In the genomic region with DNA sequence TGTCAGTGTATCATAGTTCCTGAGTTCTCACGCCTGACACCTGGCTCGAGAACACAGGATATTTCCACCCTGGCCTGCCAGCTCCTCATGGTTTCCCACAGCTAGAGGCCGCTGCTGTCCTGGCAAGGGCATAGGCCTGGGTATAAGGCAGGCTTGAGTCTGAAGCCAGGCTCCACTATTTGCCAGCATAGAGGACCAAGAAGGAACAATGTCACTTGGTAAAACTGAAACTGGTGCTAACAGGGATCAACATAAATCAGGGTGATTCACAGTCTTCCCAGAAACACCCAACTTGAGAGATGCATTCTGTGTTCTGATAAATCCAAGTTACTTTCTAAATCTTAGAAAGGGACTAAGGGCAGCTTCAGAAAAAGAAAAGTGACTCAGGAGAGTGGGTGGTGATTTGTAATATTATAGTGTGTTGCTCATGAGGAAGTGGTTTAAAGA, we compare ENCODE assay signal across 8 cellular contexts. TPM values are rescaled to one million over a fixed set of nuclear protein-coding genes. Genes with fewer than 3 reads are reported as not detected.
A peak's percentile ranks its signal among the peaks of the same experiment; 100 is the strongest.
DNase-seq lines count a peak whose midpoint lies in the region; ATAC-seq and TF ChIP-seq lines count a peak whose summit lies in the region.

No MANE protein-coding gene starts in this region.

- H3K9ac ChIP-seq in colonic mucosa (ENCODE audit: low read depth in 2 of 2, low read length in 2 of 2) (no peak overlapping the region), liver (ENCODE audit: low read depth in 1 of 2, low read length in 2 of 2) (no peak overlapping the region)

- H3K27ac ChIP-seq in GM23338 (ENCODE audit: low read depth) (no peak overlapping the region), colonic mucosa (peak overlapping the region; percentile 23), liver (ENCODE audit: low read depth in 1 of 2, low read length in 2 of 2) (peak overlapping the region in 1 of 2 donors; percentile 50)

- peak; percentile 69 for ATAC-seq in GM23338

- no peak overlapping the region for H2AFZ ChIP-seq in GM23338

- H3K4me3 Mint-ChIP-seq in Calu3 (ENCODE audit: low read depth, unreplicated experiment) (peak overlapping the region; percentile 28), GM23338 (no peak overlapping the region)

- no peak overlapping the region for H3K4me3 ChIP-seq in GM23338
- H3K4me3 ChIP-seq in WI38 (ENCODE audit: low read depth, low read length), result no peak overlapping the region
- H3K4me3 ChIP-seq in colonic mucosa, result no peak overlapping the region
- H3K4me3 ChIP-seq in liver (ENCODE audit: low read depth in 1 of 3, low read length in 3 of 3), result no peak overlapping the region

- 2% methylated on average over 3 of the region's 3 CpGs for WGBS in liver

- H3K9me3 Mint-ChIP-seq in Calu3 (ENCODE audit: low read depth, unreplicated experiment) (no peaks in the 10 kb centered on the region), GM23338 (peaks cover 23% of the 10 kb centered on the region; the same call in 2 of the 3 replicates)

- no peaks in the 10 kb centered on the region for H4K20me1 ChIP-seq in GM23338 (replicated peaks; ENCODE audit: insufficient read depth)

- no peaks in the 10 kb centered on the region for H3K27me3 ChIP-seq in GM23338 (ENCODE audit: insufficient read depth)
- no peaks in the 10 kb centered on the region for H3K27me3 ChIP-seq in colonic mucosa
- H3K27me3 ChIP-seq in liver (ENCODE audit: control insufficient read depth in 4 of 4, insufficient read depth in 4 of 4, low read length in 3 of 4), result no peaks in the 10 kb centered on the region

- H3K4me1 ChIP-seq in GM23338 (ENCODE audit: insufficient read depth) (peaks cover 8% of the 10 kb centered on the region), colonic mucosa (peaks cover 7% of the 10 kb centered on the region), liver (ENCODE audit: control insufficient read depth in 4 of 4, insufficient read depth in 4 of 4, low read length in 3 of 4) (peaks cover 0 to 10% (median 4%) of the 10 kb centered on the region in 4 donors)

- H3F3A ChIP-seq in GM23338 (replicated peaks; ENCODE audit: low read depth), result 0 out of 2 replicates have a peak, but pooled peaks cover 5% of the 10 kb centered on the region

- BruUV-seq in Calu3 (replicated peaks; lab: Mats Ljungman, UMichigan), result no TSS peak

- CTCF ChIA-PET in Calu3 (lab: Charles Lee), result interaction anchor here (0.6 to 2.3 kb wide), 20 partner anchors 13 to 217 kb away, joined by 3 to 44 read pairs (median 6); partner anchors contain the start of genes CHTOP, ILF2, INTS3 and S100A13

- H3K27ac Mint-ChIP-seq in Calu3 (ENCODE audit: unreplicated experiment) (peak overlapping the region; percentile 73), GM23338 (no peak overlapping the region)

- peak; percentile 92 for DNase-seq in Calu3
- peak; percentile 76 for DNase-seq in GM23338 (ENCODE audit: low spot score)
- peak; percentile 77 for DNase-seq in NCI-H2107 (lab: John Stamatoyannopoulos, UW)
- peak; percentile 92 for DNase-seq in colonic mucosa
- DNase-seq in stimulated activated CD4-positive, alpha-beta T cell treated with anti-CD3 and anti-CD28 coated beads, Interleukin-4, amount 100 ng/mL, for 4 hours, result peak; percentile 43 to 52
- DNase-seq in NCI-H2171 treated with DMSO at 0.1 percent for 48 hours (lab: John Stamatoyannopoulos, UW), result no peak

- H3K4me1 Mint-ChIP-seq in Calu3 (ENCODE audit: low read depth, unreplicated experiment) (peaks cover 64% of the 10 kb centered on the region), GM23338 (peaks cover 15% of the 10 kb centered on the region)

- intact Hi-C loops in Calu3 (cut with micrococcal nuclease; ENCODE audit: unreplicated experiment) (loop anchor here (1.0 to 5.0 kb wide), 7 partner anchors 36 to 177 kb away; partner anchors contain the start of genes CHTOP, ILF2, S100A13 and S100A14), colonic mucosa (cut with DNase I) (loop anchor here (5.0 to 10.0 kb wide), 3 partner anchors 50 to 182 kb away; no protein-coding TSS in a partner anchor)

- H3K36me3 Mint-ChIP-seq in Calu3 (ENCODE audit: insufficient read depth, unreplicated experiment), result peaks cover 21% of the 10 kb centered on the region
- no peaks in the 10 kb centered on the region; the same call in 1 of the 3 replicates for H3K36me3 Mint-ChIP-seq in GM23338 (ENCODE audit: low read depth)

- no peaks in the 10 kb centered on the region for H3K9me3 ChIP-seq in colonic mucosa
- no peaks in the 10 kb centered on the region for H3K9me3 ChIP-seq in liver (ENCODE audit: control insufficient read depth in 4 of 4, low read length in 3 of 4)

- TF ChIP-seq RAD21 in liver (IDR thresholded peaks at IDR 0.05), result peak; percentile 98 to 100

- H3K27me3 Mint-ChIP-seq in Calu3 (ENCODE audit: unreplicated experiment) (no peaks in the 10 kb centered on the region), GM23338 (ENCODE audit: insufficient read depth, low read depth, poor library complexity) (peaks cover 15% of the 10 kb centered on the region)

- no peaks in the 10 kb centered on the region for H3K36me3 ChIP-seq in GM23338 (ENCODE audit: insufficient read depth)
- H3K36me3 ChIP-seq in colonic mucosa, result no peaks in the 10 kb centered on the region
- H3K36me3 ChIP-seq in liver (ENCODE audit: control insufficient read depth in 4 of 4, insufficient read depth in 3 of 4, low read depth in 1 of 4, low read length in 3 of 4), result no peaks in the 10 kb centered on the region

- no peaks in the 10 kb centered on the region for H3K79me2 ChIP-seq in GM23338 (replicated peaks; ENCODE audit: insufficient read depth)

- TF ChIP-seq CTCF in Calu3 (IDR thresholded peaks at IDR 0.05; ENCODE audit: unreplicated experiment), result peak; percentile 79
- TF ChIP-seq CTCF in GM23338 (conservative IDR thresholded peaks at IDR 0.05; ENCODE audit: low read depth in 2 of 2), result peak; percentile 76 to 96
- peak; percentile 90 for TF ChIP-seq CTCF in WI38 (IDR thresholded peaks at IDR 0.05; ENCODE audit: low read depth, low read length)
- peak; percentile 79 for TF ChIP-seq CTCF in colonic mucosa (IDR thresholded peaks at IDR 0.05)
- peak; percentile 95 for TF ChIP-seq CTCF in liver (IDR thresholded peaks at IDR 0.05; ENCODE audit: low read depth, low read length, missing input control)

- H3K9me2 ChIP-seq in GM23338 (ENCODE audit: insufficient read depth), result no peaks in the 10 kb centered on the region

- H3K4me2 ChIP-seq in GM23338, result no peak overlapping the region

TF ChIP-seq in GM23338, 12 proteins besides CTCF, POLR2A, EP300 and RAD21 (continues in another document):
- TF ChIP-seq ZNF331 (CRISPR knock-in tag; IDR thresholded peaks at IDR 0.05; ENCODE audit: low read depth), result no peak

TF ChIP-seq in liver, 16 proteins besides CTCF, POLR2A, EP300 and RAD21:
- TF ChIP-seq RXRA (IDR thresholded peaks at IDR 0.05), result peak in 1 of 2 donors; percentile 25
- TF ChIP-seq HNF4A (conservative IDR thresholded peaks at IDR 0.05), result peak in 1 of 2 donors; percentile 38
- no peak for TF ChIP-seq TAF1 (conservative IDR thresholded peaks at IDR 0.05)
- peak; percentile 20 for TF ChIP-seq SP1 (IDR thresholded peaks at IDR 0.05)
- peak in 1 of 2 donors; percentile 18 for TF ChIP-seq JUND (IDR thresholded peaks at IDR 0.05)
- peak; percentile 19 for TF ChIP-seq YY1 (IDR thresholded peaks at IDR 0.05)

RNA-seq across cellular contexts. Expression of gene S100A2, which starts 6.9 kb away (rescaled TPM):
- total RNA-seq in Calu3 (2022), result 11.1 and 14.1 TPM in 2 replicates
- 0.66 TPM in 1 of 2 replicates, not detected in the other for total RNA-seq in GM23338 (2014; rRNA removed; shearing (Covaris generic))
- polyA plus RNA-seq in GM23338 (2016; fragmentation: Nextera tagmentation; extraction: Ambion mirVana), result 0.89 and 1.1 TPM in 2 replicates
- 1 to 10 TPM; 1.0 to 2.4 TPM for total RNA-seq in colonic mucosa
- not detected for total RNA-seq in liver
- polyA plus RNA-seq in liver, result under 1 TPM; 0.22 to 0.67 TPM

RNA-seq across cellular contexts. Expression of gene S100A3, which starts 23.5 kb away (rescaled TPM):
- total RNA-seq in Calu3 (2022) (not detected in 2 replicates), colonic mucosa (under 1 TPM in 1 of 2 donors, not detected in 1; 0.61 TPM), liver (not detected)
- not detected in 2 replicates for total RNA-seq in GM23338 (2014; rRNA removed; shearing (Covaris generic))
- polyA plus RNA-seq in GM23338 (2016; fragmentation: Nextera tagmentation; extraction: Ambion mirVana) (not detected in 2 replicates), liver (not detected)

RNA-seq across cellular contexts. Expression of gene S100A4, which starts 27.0 kb away (rescaled TPM):
- total RNA-seq in Calu3 (2022), result 19.8 and 20.5 TPM in 2 replicates
- total RNA-seq in GM23338 (2014; rRNA removed; shearing (Covaris generic)), result 8.2 and 14.2 TPM in 2 replicates
- polyA plus RNA-seq in GM23338 (2016; fragmentation: Nextera tagmentation; extraction: Ambion mirVana), result 34.6 and 36.0 TPM in 2 replicates
- 10 to 100 TPM; 41.8 to 83.8 TPM for total RNA-seq in colonic mucosa
- 10 to 100 TPM in 1 of 2 donors, 1 to 10 TPM in 1; 4.8 to 69.8 TPM for total RNA-seq in liver
- 10 to 100 TPM; 16.3 to 17.1 TPM for polyA plus RNA-seq in liver

RNA-seq across cellular contexts. Expression of gene S100A5, which starts 31.9 kb away (rescaled TPM):
- total RNA-seq in Calu3 (2022) (not detected in 2 replicates), colonic mucosa (not detected), liver (not detected)
- total RNA-seq in GM23338 (2014; rRNA removed; shearing (Covaris generic)), result not detected in 2 replicates
- polyA plus RNA-seq in GM23338 (2016; fragmentation: Nextera tagmentation; extraction: Ambion mirVana) (0.47 TPM in 1 of 2 replicates, not detected in the other), liver (not detected)

RNA-seq across cellular contexts. Expression of gene S100A6, which starts 36.8 kb away (rescaled TPM):
- total RNA-seq in Calu3 (2022) (1,521 and 2,023 TPM in 2 replicates), colonic mucosa (1,000 to 10,000 TPM; 2,444 to 2,474 TPM), liver (100 to 1,000 TPM in 1 of 2 donors, 1 to 10 TPM in 1; 5.7 to 124 TPM)
- total RNA-seq in GM23338 (2014; rRNA removed; shearing (Covaris generic)), result 7.3 and 9.4 TPM in 2 replicates
- polyA plus RNA-seq in GM23338 (2016; fragmentation: Nextera tagmentation; extraction: Ambion mirVana) (77.5 and 98.0 TPM in 2 replicates), liver (10 to 100 TPM; 27.3 to 30.0 TPM)
